In genomic region chr2:200575957-200576356, GRCh38 we compare ENCODE assay signal across 1 cellular context.
TF ChIP-seq lines count a peak whose summit lies in the region.

No MANE protein-coding gene starts in this region.

TF ChIP-seq in IMR-90, 13 proteins besides CTCF, POLR2A, EP300 and RAD21 (continued from another document):
- TF ChIP-seq ELK1 (IDR thresholded peaks at IDR 0.05; ENCODE audit: borderline replicate concordance, low read depth, low read length), result no peak
- TF ChIP-seq, protein P1, sequence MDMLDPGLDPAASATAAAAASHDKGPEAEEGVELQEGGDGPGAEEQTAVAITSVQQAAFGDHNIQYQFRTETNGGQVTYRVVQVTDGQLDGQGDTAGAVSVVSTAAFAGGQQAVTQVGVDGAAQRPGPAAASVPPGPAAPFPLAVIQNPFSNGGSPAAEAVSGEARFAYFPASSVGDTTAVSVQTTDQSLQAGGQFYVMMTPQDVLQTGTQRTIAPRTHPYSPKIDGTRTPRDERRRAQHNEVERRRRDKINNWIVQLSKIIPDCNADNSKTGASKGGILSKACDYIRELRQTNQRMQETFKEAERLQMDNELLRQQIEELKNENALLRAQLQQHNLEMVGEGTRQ (IDR thresholded peaks at IDR 0.05; ENCODE audit: low read depth, low read length), result no peak
- TF ChIP-seq FOS (IDR thresholded peaks at IDR 0.05; ENCODE audit: low read depth, low read length), result no peak
- no peak for TF ChIP-seq MXI1 (IDR thresholded peaks at IDR 0.05; ENCODE audit: borderline replicate concordance, low read depth, low read length)
- TF ChIP-seq CEBPB (IDR thresholded peaks at IDR 0.05; ENCODE audit: low read depth, low read length), result no peak
